Comparison of ENCODE assay signal across 1 cellular context in genomic region chr18:47772374-47773248, GRCh38.
TF ChIP-seq lines count a peak whose summit lies in the region.

No MANE protein-coding gene starts in this region.

TF ChIP-seq in GM12878, 131 proteins besides CTCF, POLR2A, EP300 and RAD21 (continued from another document):
- TF ChIP-seq PRDM15 (CRISPR knock-in tag; IDR thresholded peaks at IDR 0.05) = no peak
- TF ChIP-seq ZNF592 (IDR thresholded peaks at IDR 0.05) = no peak
- no peak for TF ChIP-seq TBL1XR1 (IDR thresholded peaks at IDR 0.05; ENCODE audit: low read depth, low read length)
- TF ChIP-seq E4F1 (IDR thresholded peaks at IDR 0.05; ENCODE audit: borderline replicate concordance, partially characterized antibody) = no peak
- TF ChIP-seq SMC3 (IDR thresholded peaks at IDR 0.05; ENCODE audit: borderline replicate concordance, low read length) = peak; percentile 85
- TF ChIP-seq, protein P1, sequence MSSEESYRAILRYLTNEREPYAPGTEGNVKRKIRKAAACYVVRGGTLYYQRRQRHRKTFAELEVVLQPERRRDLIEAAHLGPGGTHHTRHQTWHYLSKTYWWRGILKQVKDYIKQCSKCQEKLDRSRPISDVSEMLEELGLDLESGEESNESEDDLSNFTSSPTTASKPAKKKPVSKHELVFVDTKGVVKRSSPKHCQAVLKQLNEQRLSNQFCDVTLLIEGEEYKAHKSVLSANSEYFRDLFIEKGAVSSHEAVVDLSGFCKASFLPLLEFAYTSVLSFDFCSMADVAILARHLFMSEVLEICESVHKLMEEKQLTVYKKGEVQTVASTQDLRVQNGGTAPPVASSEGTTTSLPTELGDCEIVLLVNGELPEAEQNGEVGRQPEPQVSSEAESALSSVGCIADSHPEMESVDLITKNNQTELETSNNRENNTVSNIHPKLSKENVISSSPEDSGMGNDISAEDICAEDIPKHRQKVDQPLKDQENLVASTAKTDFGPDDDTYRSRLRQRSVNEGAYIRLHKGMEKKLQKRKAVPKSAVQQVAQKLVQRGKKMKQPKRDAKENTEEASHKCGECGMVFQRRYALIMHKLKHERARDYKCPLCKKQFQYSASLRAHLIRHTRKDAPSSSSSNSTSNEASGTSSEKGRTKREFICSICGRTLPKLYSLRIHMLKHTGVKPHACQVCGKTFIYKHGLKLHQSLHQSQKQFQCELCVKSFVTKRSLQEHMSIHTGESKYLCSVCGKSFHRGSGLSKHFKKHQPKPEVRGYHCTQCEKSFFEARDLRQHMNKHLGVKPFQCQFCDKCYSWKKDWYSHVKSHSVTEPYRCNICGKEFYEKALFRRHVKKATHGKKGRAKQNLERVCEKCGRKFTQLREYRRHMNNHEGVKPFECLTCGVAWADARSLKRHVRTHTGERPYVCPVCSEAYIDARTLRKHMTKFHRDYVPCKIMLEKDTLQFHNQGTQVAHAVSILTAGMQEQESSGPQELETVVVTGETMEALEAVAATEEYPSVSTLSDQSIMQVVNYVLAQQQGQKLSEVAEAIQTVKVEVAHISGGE (CRISPR knock-in tag; IDR thresholded peaks at IDR 0.05) = no peak
- TF ChIP-seq CREM (IDR thresholded peaks at IDR 0.05; ENCODE audit: low read depth) = no peak
- no peak for TF ChIP-seq SREBF1 (IDR thresholded peaks at IDR 0.05; ENCODE audit: low read length)
- no peak for TF ChIP-seq BACH1 (IDR thresholded peaks at IDR 0.05; ENCODE audit: borderline replicate concordance)
- TF ChIP-seq MYC (IDR thresholded peaks at IDR 0.05; ENCODE audit: insufficient read depth, insufficient read length, insufficient replicate concordance, low read length, severe bottlenecking) = no peak
- TF ChIP-seq, protein P2, sequence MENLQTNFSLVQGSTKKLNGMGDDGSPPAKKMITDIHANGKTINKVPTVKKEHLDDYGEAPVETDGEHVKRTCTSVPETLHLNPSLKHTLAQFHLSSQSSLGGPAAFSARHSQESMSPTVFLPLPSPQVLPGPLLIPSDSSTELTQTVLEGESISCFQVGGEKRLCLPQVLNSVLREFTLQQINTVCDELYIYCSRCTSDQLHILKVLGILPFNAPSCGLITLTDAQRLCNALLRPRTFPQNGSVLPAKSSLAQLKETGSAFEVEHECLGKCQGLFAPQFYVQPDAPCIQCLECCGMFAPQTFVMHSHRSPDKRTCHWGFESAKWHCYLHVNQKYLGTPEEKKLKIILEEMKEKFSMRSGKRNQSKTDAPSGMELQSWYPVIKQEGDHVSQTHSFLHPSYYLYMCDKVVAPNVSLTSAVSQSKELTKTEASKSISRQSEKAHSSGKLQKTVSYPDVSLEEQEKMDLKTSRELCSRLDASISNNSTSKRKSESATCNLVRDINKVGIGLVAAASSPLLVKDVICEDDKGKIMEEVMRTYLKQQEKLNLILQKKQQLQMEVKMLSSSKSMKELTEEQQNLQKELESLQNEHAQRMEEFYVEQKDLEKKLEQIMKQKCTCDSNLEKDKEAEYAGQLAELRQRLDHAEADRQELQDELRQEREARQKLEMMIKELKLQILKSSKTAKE (IDR thresholded peaks at IDR 0.05; ENCODE audit: low read depth, poor library complexity, severe bottlenecking) = no peak
- peak; percentile 43; the same call in 1 of the 2 replicates for TF ChIP-seq IKZF1 (conservative IDR thresholded peaks at IDR 0.05)
- TF ChIP-seq SREBF2 (IDR thresholded peaks at IDR 0.05; ENCODE audit: low read length) = no peak
- TF ChIP-seq ASH2L (IDR thresholded peaks at IDR 0.05; ENCODE audit: borderline replicate concordance, low read depth) = no peak
- no peak for TF ChIP-seq ZBED1 (IDR thresholded peaks at IDR 0.05; ENCODE audit: borderline replicate concordance)
- TF ChIP-seq SPI1 (IDR thresholded peaks at IDR 0.05; ENCODE audit: borderline replicate concordance, insufficient read depth, low read depth, low read length) = peak; percentile 10; the same call in 1 of the 2 replicates
- TF ChIP-seq, protein P3, sequence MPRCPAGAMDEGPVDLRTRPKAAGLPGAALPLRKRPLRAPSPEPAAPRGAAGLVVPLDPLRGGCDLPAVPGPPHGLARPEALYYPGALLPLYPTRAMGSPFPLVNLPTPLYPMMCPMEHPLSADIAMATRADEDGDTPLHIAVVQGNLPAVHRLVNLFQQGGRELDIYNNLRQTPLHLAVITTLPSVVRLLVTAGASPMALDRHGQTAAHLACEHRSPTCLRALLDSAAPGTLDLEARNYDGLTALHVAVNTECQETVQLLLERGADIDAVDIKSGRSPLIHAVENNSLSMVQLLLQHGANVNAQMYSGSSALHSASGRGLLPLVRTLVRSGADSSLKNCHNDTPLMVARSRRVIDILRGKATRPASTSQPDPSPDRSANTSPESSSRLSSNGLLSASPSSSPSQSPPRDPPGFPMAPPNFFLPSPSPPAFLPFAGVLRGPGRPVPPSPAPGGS (IDR thresholded peaks at IDR 0.05; ENCODE audit: borderline replicate concordance, insufficient read depth, low read depth, low read length, poor library complexity, severe bottlenecking) = no peak
- TF ChIP-seq SIN3A (IDR thresholded peaks at IDR 0.05; ENCODE audit: low read depth, low read length) = no peak
- TF ChIP-seq, protein P4, sequence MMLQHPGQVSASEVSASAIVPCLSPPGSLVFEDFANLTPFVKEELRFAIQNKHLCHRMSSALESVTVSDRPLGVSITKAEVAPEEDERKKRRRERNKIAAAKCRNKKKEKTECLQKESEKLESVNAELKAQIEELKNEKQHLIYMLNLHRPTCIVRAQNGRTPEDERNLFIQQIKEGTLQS (IDR thresholded peaks at IDR 0.05; ENCODE audit: borderline replicate concordance, extremely low read depth, low read depth, low read length) = peak; percentile 11; the same call in 1 of the 2 replicates
- no peak for TF ChIP-seq ZNF217 (IDR thresholded peaks at IDR 0.05)
- no peak for TF ChIP-seq IRF3 (IDR thresholded peaks at IDR 0.05)
- no peak for TF ChIP-seq POU2F2 (IDR thresholded peaks at IDR 0.05; ENCODE audit: borderline replicate concordance, low read depth, low read length)
